In genomic region chr18:22250591-22250996, GRCh38 we compare ENCODE assay signal across 16 cellular contexts.
DNase-seq lines count a peak whose midpoint lies in the region; TF ChIP-seq lines count a peak whose summit lies in the region.
"Had no signal": no experiment of that assay in that cellular context is flagged by ENCODE, and none has a peak within 500 bp of the region (broad histone marks: within the 10 kb centered on the region; RNA-seq: fewer than 3 reads in every experiment).

No MANE protein-coding gene starts in this region.

- no peak overlapping the region for H2AFZ ChIP-seq in mammary epithelial cell (ENCODE audit: low read depth, low read length)

- H3K36me3 ChIP-seq in mammary epithelial cell (ENCODE audit: insufficient read depth, low read length) (no peaks in the 10 kb centered on the region), mucosa of rectum (ENCODE audit: control insufficient read depth in 2 of 2, insufficient read depth in 2 of 2, low read length in 2 of 2) (no peaks in the 10 kb centered on the region)
- H3K36me3 ChIP-seq: neutrophil had no signal

- H3K4me1 ChIP-seq in mammary epithelial cell (ENCODE audit: insufficient read depth, low read length) (peaks cover 11% of the 10 kb centered on the region), mucosa of rectum (ENCODE audit: control insufficient read depth in 2 of 2, insufficient read depth in 2 of 2, low read length in 2 of 2) (peaks cover 6 to 25% of the 10 kb centered on the region in 2 donors)

- CTCF ChIA-PET in mammary epithelial cell (lab: Charles Lee; ENCODE audit: low non-redundant PET): no interaction called here

- no peaks in the 10 kb centered on the region for H4K20me1 ChIP-seq in mammary epithelial cell (ENCODE audit: insufficient read depth, low read length)

- no peaks in the 10 kb centered on the region for H3K79me2 ChIP-seq in mammary epithelial cell (ENCODE audit: insufficient read depth, low read length)

- H3K4me3 ChIP-seq in mammary epithelial cell (replicated peaks in 1 of 3; ENCODE audit: insufficient read depth in 1 of 3, low read depth in 2 of 3, low read length in 3 of 3): no peak overlapping the region
- H3K4me3 ChIP-seq in mucosa of rectum (ENCODE audit: low read length in 2 of 2): peak overlapping the region; percentile 15 to 42

- H3K4me2 ChIP-seq in mammary epithelial cell (ENCODE audit: insufficient read depth, low read depth, low read length): peak overlapping the region; percentile 14

- in situ Hi-C loops in Caki2 (cut with HindIII; ENCODE audit: low pct_unique_long_range_greater_than_20kb, low sequenced_read_pairs): no loop called here
- in situ Hi-C loops in mammary epithelial cell (cut with MboI; ENCODE audit: low sequenced_read_pairs in 2 of 2): loop anchor here in 1 of 2 donors (25.0 kb wide), 1 partner anchor 812 kb away; no protein-coding TSS in a partner anchor
- in situ Hi-C loops in GM13977 (cut with MboI; ENCODE audit: low pct_unique_long_range_greater_than_20kb, low sequenced_read_pairs, unreplicated experiment): no loop called here

- dilution Hi-C loops in mammary epithelial cell (cut with HindIII; ENCODE audit: low sequenced_read_pairs): no loop called here

- DNase-seq in Caki2 (ENCODE audit: low read depth) (peak; percentile 54), HT1080 (ENCODE audit: low read depth) (peak; percentile 60), mammary epithelial cell (peak; percentile 88), AG08395 (ENCODE audit: low spot score) (no peak), GF-D8 (lab: John Stamatoyannopoulos, UW) (no peak), GM13977 (ENCODE audit: low spot score) (no peak), NCI-H1092 treated with DMSO at 0.1 percent for 48 hours (lab: John Stamatoyannopoulos, UW) (no peak)
- DNase-seq: activated CD8-positive, alpha-beta T cell treated with anti-CD3 and anti-CD28 coated beads for 36 hours; amniotic stem cell; cortex of kidney; IMR-90; NCI-H1105; NCI-H226; stimulated activated CD4-positive, alpha-beta T cell treated with anti-CD3 and anti-CD28 coated beads, Interleukin-4, amount 100 ng/mL, for 4 hours had no signal

- 2% methylated on average over 8 of the region's 8 CpGs for WGBS in mammary epithelial cell (ENCODE audit: low coverage, missing lambda C conversion rate)

- intact Hi-C loops in mammary epithelial cell (cut with micrococcal nuclease): no loop called here

- H3K9me3 ChIP-seq in mammary epithelial cell (replicated peaks; ENCODE audit: insufficient read depth, low read length): no peaks in the 10 kb centered on the region
- H3K9me3 ChIP-seq in mucosa of rectum (ENCODE audit: control insufficient read depth in 2 of 2, low read length in 2 of 2): no peaks in the 10 kb centered on the region
- H3K9me3 ChIP-seq: neutrophil had no signal

- no TSS peak for BruUV-seq in mammary epithelial cell (replicated peaks; lab: Mats Ljungman, UMichigan)

- no peak overlapping the region for H3K9ac ChIP-seq in mammary epithelial cell (ENCODE audit: insufficient read depth, low read length)
- H3K9ac ChIP-seq in mucosa of rectum (ENCODE audit: low read depth in 1 of 2, low read length in 2 of 2): peak overlapping the region; percentile 26 to 54

- H3K27me3 ChIP-seq in mammary epithelial cell (ENCODE audit: insufficient read depth, low read length) (peaks cover 19% of the 10 kb centered on the region), mucosa of rectum (ENCODE audit: control insufficient read depth in 2 of 2, insufficient read depth in 2 of 2, low read length in 2 of 2) (no peaks in the 10 kb centered on the region)

- H3K27ac ChIP-seq in mammary epithelial cell (ENCODE audit: insufficient read depth, low read depth, low read length) (no peak overlapping the region), mucosa of rectum (ENCODE audit: low read depth in 2 of 2, low read length in 2 of 2) (peak overlapping the region; percentile 73 to 80)
- H3K27ac ChIP-seq: neutrophil had no signal

- no peak for TF ChIP-seq CTCF in mammary epithelial cell (conservative IDR thresholded peaks at IDR 0.05 in 1 of 2, IDR thresholded peaks at IDR 0.05 in 1 of 2; ENCODE audit: extremely low read depth in 1 of 2, insufficient read depth in 1 of 2, low read depth in 1 of 2, low read length in 2 of 2)
- no peak for TF ChIP-seq CTCF in GM13977 (IDR thresholded peaks at IDR 0.05; ENCODE audit: extremely low read depth, insufficient read depth, missing control alignments)

Comparison
In these comparisons a context has a peak if more than half of its experiments do, and no peak if none do; other contexts are left out.
1. DNase-seq: peak in Caki2 (single experiment), HT1080 (single experiment) and mammary epithelial cell (single experiment); none in AG08395 (single experiment), GF-D8 (single experiment), GM13977 (single experiment) and NCI-H1092 treated with DMSO at 0.1 percent for 48 hours (single experiment).
2. H3K4me3 ChIP-seq: peak in mucosa of rectum (2 of 2); none in mammary epithelial cell (0 of 3).